In the genomic region with DNA sequence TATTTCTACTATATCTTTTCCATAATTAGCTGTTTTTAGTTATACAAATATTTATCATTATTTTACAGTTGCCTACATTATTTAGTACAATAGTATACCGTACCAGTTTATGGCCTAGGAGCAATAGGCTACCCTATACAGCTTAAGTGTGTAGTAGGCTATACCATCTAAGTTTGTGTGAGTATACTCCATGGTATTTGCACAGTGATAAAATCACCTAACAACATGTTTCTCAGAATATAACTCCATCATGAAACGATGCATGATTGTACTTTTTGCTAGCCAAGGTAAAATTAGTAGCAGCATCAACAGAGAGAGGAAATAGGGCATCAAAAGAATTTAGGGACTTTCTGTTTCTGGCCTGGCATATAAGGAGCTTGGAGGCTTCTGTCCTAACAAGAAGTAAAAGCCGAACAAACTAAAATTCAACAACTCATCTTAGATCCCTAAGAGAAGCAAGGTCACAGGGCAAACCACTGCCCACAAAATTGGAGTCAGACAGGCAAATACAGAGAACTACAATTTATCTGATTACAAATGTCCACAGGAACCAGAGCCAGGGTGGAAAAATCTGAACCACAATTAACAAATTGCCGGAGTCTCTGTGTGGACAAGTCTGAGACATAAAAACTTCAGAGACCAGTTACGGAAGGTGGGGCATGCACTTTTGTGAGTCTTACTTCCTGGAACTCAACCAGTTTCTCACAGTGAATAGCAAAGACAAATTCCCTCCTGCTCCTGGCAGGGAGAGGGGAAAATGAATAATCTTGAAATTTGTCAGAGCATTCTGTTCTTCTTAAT, we compare ENCODE assay signal across 10 cellular contexts.
A peak's percentile ranks its signal among the peaks of the same experiment; 100 is the strongest.
DNase-seq lines count a peak whose midpoint lies in the region; ATAC-seq and TF ChIP-seq lines count a peak whose summit lies in the region.
"Had no signal": no experiment of that assay in that cellular context is flagged by ENCODE, and none has a peak within 500 bp of the region (broad histone marks: within the 10 kb centered on the region; RNA-seq: fewer than 3 reads in every experiment).

No MANE protein-coding gene starts in this region.

- no peak overlapping the region for H3K4me3 Mint-ChIP-seq in activated naive CD8-positive, alpha-beta T cell treated with anti-CD3 and anti-CD28 coated beads, Interleukin-2, amount 50 U/mL, for 24 hours

- no peaks in the 10 kb centered on the region for H3K4me1 Mint-ChIP-seq in activated naive CD8-positive, alpha-beta T cell treated with anti-CD3 and anti-CD28 coated beads, Interleukin-2, amount 50 U/mL, for 24 hours

- H3K4me3 ChIP-seq in cardiac fibroblast (replicated peaks in 1 of 2; ENCODE audit: low read depth in 2 of 2, low read length in 2 of 2), result no peak overlapping the region

- in situ Hi-C loops in G401 (cut with HindIII; ENCODE audit: low sequenced_read_pairs), result no loop called here
- in situ Hi-C loops in GM13977 (cut with MboI; ENCODE audit: low pct_unique_long_range_greater_than_20kb, low sequenced_read_pairs, unreplicated experiment), result no loop called here

- H3K27ac Mint-ChIP-seq in activated naive CD8-positive, alpha-beta T cell treated with anti-CD3 and anti-CD28 coated beads, Interleukin-2, amount 50 U/mL, for 24 hours, result no peak overlapping the region

- TF ChIP-seq CTCF in cardiac fibroblast (IDR thresholded peaks at IDR 0.05; ENCODE audit: low read depth, low read length) (no peak), GM13977 (IDR thresholded peaks at IDR 0.05; ENCODE audit: extremely low read depth, insufficient read depth, missing control alignments) (no peak)

- peaks cover 4% of the 10 kb centered on the region for H3K9me3 Mint-ChIP-seq in activated naive CD8-positive, alpha-beta T cell treated with anti-CD3 and anti-CD28 coated beads, Interleukin-2, amount 50 U/mL, for 24 hours

- DNase-seq in cardiac fibroblast (ENCODE audit: low read depth in 2 of 2) (peak; percentile 90 to 92), kidney tubule cell (ENCODE audit: low spot score) (peak; percentile 50), smooth muscle cell of the brain vasculature (ENCODE audit: low read depth, low spot score) (peak; percentile 31), G401 (ENCODE audit: low spot score) (no peak), DMS114 treated with DMSO at 0.1 percent for 48 hours (lab: John Stamatoyannopoulos, UW; ENCODE audit: unreplicated experiment) (no peak), GM13977 (ENCODE audit: low spot score) (no peak)
- DNase-seq in activated naive CD8-positive, alpha-beta T cell treated with anti-CD3 and anti-CD28 coated beads, Interleukin-2, amount 50 U/mL, for 24 hours, result no peak
- DNase-seq: activated effector memory CD4-positive, alpha-beta T cell treated with Interleukin-2 at 50 U/mL for 16 hours; GF-D8 had no signal

- H3K36me3 Mint-ChIP-seq in activated naive CD8-positive, alpha-beta T cell treated with anti-CD3 and anti-CD28 coated beads, Interleukin-2, amount 50 U/mL, for 24 hours (ENCODE audit: low read depth), result no peaks in the 10 kb centered on the region

- ATAC-seq in HG02610 (IDR thresholded peaks at IDR 0.05; ENCODE audit: unreplicated experiment), result peak; percentile 26
- no peak for ATAC-seq in activated naive CD8-positive, alpha-beta T cell treated with anti-CD3 and anti-CD28 coated beads, Interleukin-2, amount 50 U/mL, for 24 hours

- H3K27me3 Mint-ChIP-seq in activated naive CD8-positive, alpha-beta T cell treated with anti-CD3 and anti-CD28 coated beads, Interleukin-2, amount 50 U/mL, for 24 hours, result no peaks in the 10 kb centered on the region

Comparison
In these comparisons a context has a peak if more than half of its experiments do, and no peak if none do; other contexts are left out.
1. DNase-seq: peak in cardiac fibroblast (2 of 2), kidney tubule cell (single experiment) and smooth muscle cell of the brain vasculature (single experiment); none in G401 (single experiment), DMS114 treated with DMSO at 0.1 percent for 48 hours (single experiment), activated naive CD8-positive, alpha-beta T cell treated with anti-CD3 and anti-CD28 coated beads, Interleukin-2, amount 50 U/mL, for 24 hours (single experiment) and GM13977 (single experiment).